In the genomic region with DNA sequence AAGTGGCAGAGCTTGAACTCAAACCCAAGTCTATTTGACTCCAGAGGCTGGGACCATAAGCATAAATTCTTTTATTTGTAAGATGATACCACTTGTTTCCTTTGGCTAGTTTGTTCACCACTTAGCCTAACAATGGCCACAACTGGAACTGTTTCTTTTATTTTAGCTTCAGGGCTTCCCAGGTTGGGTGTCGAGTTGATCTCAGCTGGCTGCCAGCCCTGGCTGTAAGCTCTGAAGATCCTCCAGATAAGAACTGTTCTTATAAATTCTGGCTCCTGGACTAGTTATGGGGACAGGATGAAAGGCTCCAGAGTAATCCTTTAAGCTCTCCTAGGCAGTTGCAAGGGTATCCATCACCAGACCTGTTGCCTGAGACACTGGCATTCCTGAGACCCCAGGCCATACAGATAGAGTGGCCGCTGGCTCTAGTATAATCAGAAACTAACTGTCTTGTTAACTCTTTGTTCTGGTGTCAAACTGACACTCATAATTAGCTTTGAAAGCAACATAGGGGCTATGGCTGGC, we compare ENCODE assay signal across 17 cellular contexts.
DNase-seq lines count a peak whose midpoint lies in the region; ATAC-seq and TF ChIP-seq lines count a peak whose summit lies in the region.
"Had no signal": no experiment of that assay in that cellular context is flagged by ENCODE, and none has a peak within 500 bp of the region (broad histone marks: within the 10 kb centered on the region; RNA-seq: fewer than 3 reads in every experiment).

No MANE protein-coding gene starts in this region.

- no peaks in the 10 kb centered on the region for H3K36me3 ChIP-seq in HAP-1 (replicated peaks)
- no peaks in the 10 kb centered on the region for H3K36me3 ChIP-seq in MG63
- H3K36me3 ChIP-seq in RWPE2 (ENCODE audit: low read depth): no peaks in the 10 kb centered on the region
- H3K36me3 ChIP-seq: Peyer's patch had no signal

- H3K27me3 ChIP-seq in HAP-1 (ENCODE audit: low read depth): peaks cover 24% of the 10 kb centered on the region
- H3K27me3 ChIP-seq in MG63: no peaks in the 10 kb centered on the region
- H3K27me3 ChIP-seq in RWPE2 (ENCODE audit: insufficient read depth, poor library complexity, severe bottlenecking): no peaks in the 10 kb centered on the region
- H3K27me3 ChIP-seq: Peyer's patch had no signal

- in situ Hi-C loops in HAP-1 (cut with MboI; ENCODE audit: low sequenced_read_pairs): no loop called here

- H3K4me1 ChIP-seq in HAP-1 (no peaks in the 10 kb centered on the region; the same call in 1 of the 2 replicates), RWPE2 (ENCODE audit: insufficient read depth, poor library complexity, severe bottlenecking) (peaks cover 6% of the 10 kb centered on the region)
- H3K4me1 ChIP-seq: Peyer's patch had no signal

- DNase-seq in HAP-1 (ENCODE audit: low spot score in 2 of 2) (peak; percentile 41 to 46), MG63 (peak; percentile 21), RWPE2 (ENCODE audit: low spot score) (no peak), islet precursor cell (peak; percentile 66), SW480 (ENCODE audit: low spot score) (no peak)
- no peak for DNase-seq in activated CD4-positive, CD25-positive, alpha-beta regulatory T cell treated with anti-CD3 and anti-CD28 coated beads, Interleukin-2, amount 50 U/mL, for 72 hours
- DNase-seq: COR-L47, H9, KG1, MM.1S, NCI-H1092 treated with DMSO at 0.1 percent for 48 hours, NCI-H1694, NCI-H748 treated with DMSO at 0.1 percent for 48 hours, Peyer's patch, SHP77 had no signal

- H3K4me3 ChIP-seq in HAP-1 (no peak overlapping the region), MG63 (no peak overlapping the region), RWPE2 (ENCODE audit: severe bottlenecking) (no peak overlapping the region)
- H3K4me3 ChIP-seq: Peyer's patch had no signal

- ATAC-seq in RWPE2 (ENCODE audit: low read depth): 0 out of 3 replicates have a peak, but pooled peaks have one; percentile 38
- ATAC-seq in HG03469 (IDR thresholded peaks at IDR 0.05; ENCODE audit: unreplicated experiment): no peak
- ATAC-seq: SK-N-SH treated with all-trans-retinoic acid at 6 μM for 48 hours had no signal

- no peak overlapping the region for H3K27ac ChIP-seq in RWPE2 (ENCODE audit: poor library complexity, severe bottlenecking)
- H3K27ac ChIP-seq: Peyer's patch had no signal

- no peak for TF ChIP-seq CTCF in RWPE2 (IDR thresholded peaks at IDR 0.05; ENCODE audit: poor library complexity, severe bottlenecking)

- H3K9me3 ChIP-seq in HAP-1 (no peaks in the 10 kb centered on the region), MG63 (no peaks in the 10 kb centered on the region), RWPE2 (ENCODE audit: severe bottlenecking) (no peaks in the 10 kb centered on the region)
- H3K9me3 ChIP-seq: Peyer's patch had no signal

Comparison
In these comparisons a context has a peak if more than half of its experiments do, and no peak if none do; other contexts are left out.
1. DNase-seq: peak in HAP-1 (2 of 2), MG63 (single experiment) and islet precursor cell (single experiment); none in RWPE2 (single experiment), SW480 (single experiment) and activated CD4-positive, CD25-positive, alpha-beta regulatory T cell treated with anti-CD3 and anti-CD28 coated beads, Interleukin-2, amount 50 U/mL, for 72 hours (single experiment).